ENCODE assay signal across 14 cellular contexts in the genomic region with DNA sequence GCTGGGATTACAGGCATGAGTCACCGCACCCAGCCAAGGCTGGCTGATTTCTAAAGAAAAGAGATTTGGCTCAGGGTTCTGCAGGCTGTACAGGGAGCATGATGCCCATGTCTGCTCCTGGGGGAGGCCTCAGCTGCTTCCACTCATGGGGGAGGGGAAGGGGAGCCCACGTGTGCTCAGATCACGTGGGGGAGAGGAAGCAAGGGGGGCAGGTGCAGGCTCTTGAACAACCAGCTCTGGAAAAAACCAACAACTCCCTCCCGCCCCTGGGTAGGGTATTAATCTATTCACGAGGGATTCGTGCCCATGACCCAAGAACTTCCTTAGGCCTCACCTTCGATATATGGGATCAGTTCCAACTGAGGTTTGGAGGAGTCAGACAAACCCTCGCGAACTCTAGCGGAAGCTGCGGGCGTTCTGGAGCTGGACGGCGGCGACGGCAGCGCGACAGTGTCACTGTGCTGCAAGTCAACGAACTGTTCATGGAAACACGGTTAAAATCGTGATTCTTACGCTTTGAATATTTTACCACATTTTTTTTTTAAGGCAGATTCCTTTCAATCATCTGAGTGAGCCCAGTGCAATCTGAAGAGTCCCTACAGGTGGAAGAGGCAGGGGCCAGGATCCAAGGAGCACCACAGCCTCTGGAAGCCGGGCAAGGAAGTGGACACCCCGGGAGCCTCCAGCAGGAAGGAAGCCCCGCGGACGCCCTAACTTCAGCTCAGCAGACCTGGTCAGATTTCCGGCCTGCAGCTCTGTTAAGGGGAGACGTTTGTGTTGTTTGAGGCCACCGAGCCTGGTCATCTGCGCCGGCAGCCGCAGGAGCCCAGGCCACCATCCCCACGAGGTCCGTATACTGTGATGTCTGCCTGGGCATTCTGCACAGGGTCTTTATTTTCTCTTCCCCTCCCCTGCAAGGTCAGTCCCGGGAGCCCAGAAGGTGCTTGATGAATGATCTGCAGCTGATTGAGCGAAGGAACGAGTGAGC. TPM values are rescaled to one million over a fixed set of nuclear protein-coding genes. Genes with fewer than 3 reads are reported as not detected.
DNase-seq lines count a peak whose midpoint lies in the region; ATAC-seq and TF ChIP-seq lines count a peak whose summit lies in the region.
"Had no signal": no experiment of that assay in that cellular context is flagged by ENCODE, and none has a peak within 500 bp of the region (broad histone marks: within the 10 kb centered on the region; RNA-seq: fewer than 3 reads in every experiment).

No MANE protein-coding gene starts in this region.

- H3K9ac ChIP-seq in BLaER1 treated with 17β-estradiol and CSF1 and Interleukin-3, amounts not matched to agents 10 nM and 100 nM, result no peak overlapping the region

- POLR2A ChIA-PET in Panc1 (lab: Charles Lee), result no interaction called here

- H2AFZ ChIP-seq in GM23338, result no peak overlapping the region

- in situ Hi-C loops in Panc1 (cut with HindIII; ENCODE audit: low pct_unique_long_range_greater_than_20kb, low sequenced_read_pairs), result no loop called here

- TF ChIP-seq CTCF in GM23338 (conservative IDR thresholded peaks at IDR 0.05; ENCODE audit: low read depth in 2 of 2), result no peak
- TF ChIP-seq CTCF in Panc1 (IDR thresholded peaks at IDR 0.05), result no peak

- H3K4me1 Mint-ChIP-seq in GM23338, result peaks cover 14% of the 10 kb centered on the region
- no peaks in the 10 kb centered on the region for H3K4me1 Mint-ChIP-seq in natural killer cell treated with Interleukin-12 subunit alpha and Interleukin-12 subunit beta and Interleukin-15 and Interleukin-18, amount 100 ng/mL, for 72 hours (ENCODE audit: low read depth in 2 of 2)

- peaks cover 11 to 16% (median 12%) of the 10 kb centered on the region in 11 experiments; a peak in 19 of 22 replicates for H3K9me3 ChIP-seq in BLaER1 treated with 17β-estradiol and CSF1 and Interleukin-3, amounts not matched to agents 10 nM and 100 nM (replicated peaks in 1 of 11)
- H3K9me3 ChIP-seq in Panc1 (ENCODE audit: control insufficient read depth, insufficient read depth, low read depth, low read length), result peaks cover 1% of the 10 kb centered on the region; the same call in 1 of the 2 replicates

- CTCF ChIA-PET in Panc1 (lab: Charles Lee), result interaction anchor here (0.7 kb wide), 1 partner anchor 16 kb away, joined by 3 read pairs; no protein-coding TSS in a partner anchor

- H3K36me3 Mint-ChIP-seq in GM23338 (ENCODE audit: low read depth), result peaks cover 25% of the 10 kb centered on the region
- peaks cover 2% of the 10 kb centered on the region for H3K36me3 Mint-ChIP-seq in natural killer cell treated with Interleukin-12 subunit alpha and Interleukin-12 subunit beta and Interleukin-15 and Interleukin-18, amount 100 ng/mL, for 72 hours

- intact Hi-C loops in Panc1 (cut with micrococcal nuclease; ENCODE audit: unreplicated experiment), result no loop called here

- no peaks in the 10 kb centered on the region for H3K79me2 ChIP-seq in GM23338 (replicated peaks; ENCODE audit: insufficient read depth)

- H3K4me3 Mint-ChIP-seq in GM23338, result no peak overlapping the region
- H3K4me3 Mint-ChIP-seq in natural killer cell treated with Interleukin-12 subunit alpha and Interleukin-12 subunit beta and Interleukin-15 and Interleukin-18, amount 100 ng/mL, for 72 hours, result no peak overlapping the region

- ATAC-seq in GM23338, result peak; percentile 56
- peak; percentile 44 for ATAC-seq in Panc1
- ATAC-seq in natural killer cell treated with Interleukin-12 subunit alpha and Interleukin-12 subunit beta and Interleukin-15 and Interleukin-18, amount 100 ng/mL, for 72 hours, result no peak
- ATAC-seq in GM18909 (IDR thresholded peaks at IDR 0.05; ENCODE audit: poor library complexity, unreplicated experiment), result no peak
- ATAC-seq: Right ventricle myocardium inferior had no signal

- H3K9me3 Mint-ChIP-seq in GM23338, result peaks cover 3% of the 10 kb centered on the region; the same call in 2 of the 3 replicates
- peaks cover 4% of the 10 kb centered on the region for H3K9me3 Mint-ChIP-seq in natural killer cell treated with Interleukin-12 subunit alpha and Interleukin-12 subunit beta and Interleukin-15 and Interleukin-18, amount 100 ng/mL, for 72 hours

- peaks cover 11% of the 10 kb centered on the region for H3K27me3 Mint-ChIP-seq in GM23338 (ENCODE audit: insufficient read depth, low read depth, poor library complexity)
- H3K27me3 Mint-ChIP-seq in natural killer cell treated with Interleukin-12 subunit alpha and Interleukin-12 subunit beta and Interleukin-15 and Interleukin-18, amount 100 ng/mL, for 72 hours, result peaks cover 36 to 51% of the 10 kb centered on the region in 2 donors

- 0 out of 2 replicates have a peak overlapping the region, but pooled peaks have one; percentile 21 for H3K27ac Mint-ChIP-seq in GM23338
- H3K27ac Mint-ChIP-seq in natural killer cell treated with Interleukin-12 subunit alpha and Interleukin-12 subunit beta and Interleukin-15 and Interleukin-18, amount 100 ng/mL, for 72 hours, result no peak overlapping the region

- BruUV-seq in Panc1 (replicated peaks; lab: Mats Ljungman, UMichigan), result no TSS peak

- peaks cover 0 to 7% (median 0%) of the 10 kb centered on the region in 11 experiments; a peak in 2 of 22 replicates for H4K20me1 ChIP-seq in BLaER1 treated with 17β-estradiol and CSF1 and Interleukin-3, amounts not matched to agents 10 nM and 100 nM
- H4K20me1 ChIP-seq in GM23338 (replicated peaks; ENCODE audit: insufficient read depth), result no peaks in the 10 kb centered on the region

- no peak overlapping the region for H3K27ac ChIP-seq in BLaER1 treated with 17β-estradiol and CSF1 and Interleukin-3, amounts not matched to agents 10 nM and 100 nM
- H3K27ac ChIP-seq in GM23338 (ENCODE audit: low read depth) (no peak overlapping the region), Panc1 (ENCODE audit: low read length) (no peak overlapping the region)

- peaks cover 0 to 31% (median 0%) of the 10 kb centered on the region in 11 experiments; a peak in 5 of 22 replicates for H3K27me3 ChIP-seq in BLaER1 treated with 17β-estradiol and CSF1 and Interleukin-3, amounts not matched to agents 10 nM and 100 nM
- H3K27me3 ChIP-seq in GM23338 (ENCODE audit: insufficient read depth) (no peaks in the 10 kb centered on the region), Panc1 (ENCODE audit: control insufficient read depth, insufficient read depth, low read length) (no peaks in the 10 kb centered on the region)

- H3F3A ChIP-seq in GM23338 (replicated peaks; ENCODE audit: low read depth), result no peaks in the 10 kb centered on the region

- H3K9me2 ChIP-seq in GM23338 (ENCODE audit: insufficient read depth), result no peaks in the 10 kb centered on the region

- peak overlapping the region; percentile 18 to 78 (median 57); a peak in 20 of 22 replicates for H3K4me2 ChIP-seq in BLaER1 treated with 17β-estradiol and CSF1 and Interleukin-3, amounts not matched to agents 10 nM and 100 nM
- H3K4me2 ChIP-seq in GM23338, result no peak overlapping the region

- H3K4me1 ChIP-seq in BLaER1 treated with 17β-estradiol and CSF1 and Interleukin-3, amounts not matched to agents 10 nM and 100 nM, result peaks cover 24 to 45% (median 33%) of the 10 kb centered on the region in 10 experiments
- peaks cover 8% of the 10 kb centered on the region; the same call in 1 of the 2 replicates for H3K4me1 ChIP-seq in GM23338 (ENCODE audit: insufficient read depth)
- H3K4me1 ChIP-seq in Panc1 (ENCODE audit: control insufficient read depth, insufficient read depth, low read length), result no peaks in the 10 kb centered on the region

- no peaks in the 10 kb centered on the region for H3K36me3 ChIP-seq in BLaER1 treated with 17β-estradiol and CSF1 and Interleukin-3, amounts not matched to agents 10 nM and 100 nM
- no peaks in the 10 kb centered on the region for H3K36me3 ChIP-seq in GM23338 (ENCODE audit: insufficient read depth)
- H3K36me3 ChIP-seq in Panc1 (ENCODE audit: control insufficient read depth, insufficient read depth, low read length), result no peaks in the 10 kb centered on the region

- no peak for DNase-seq in GM23338 (ENCODE audit: low spot score)
- no peak for DNase-seq in Panc1 (ENCODE audit: low read depth, low spot score)
- DNase-seq in myocyte (ENCODE audit: low read depth), result peak; percentile 9
- no peak for DNase-seq in natural killer cell treated with Interleukin-12 subunit alpha and Interleukin-12 subunit beta and Interleukin-15 and Interleukin-18, amount 100 ng/mL, for 72 hours (ENCODE audit: low spot score)
- no peak for DNase-seq in AML-193 (lab: John Stamatoyannopoulos, UW)
- no peak for DNase-seq in NCI-H2227 treated with DMSO at 0.1 percent for 48 hours (lab: John Stamatoyannopoulos, UW)
- DNase-seq: C1 segment of cervical spinal cord, COR-L47, Kasumi-1, NCI-H2029 treated with DMSO at 0.1 percent for 48 hours, NCI-H526 had no signal

- H3K4me3 ChIP-seq in BLaER1 treated with 17β-estradiol and CSF1 and Interleukin-3, amounts not matched to agents 10 nM and 100 nM, result no peak overlapping the region
- H3K4me3 ChIP-seq in GM23338 (no peak overlapping the region), Panc1 (ENCODE audit: low read depth in 2 of 2, low read length in 2 of 2) (no peak overlapping the region)

RNA-seq across cellular contexts. Expression of a gene that starts 45.0 kb away (rescaled TPM):
- total RNA-seq in GM23338 (2014; rRNA removed; shearing (Covaris generic)), result 327 and 343 TPM in 2 replicates
- 148 and 163 TPM in 2 replicates for polyA plus RNA-seq in GM23338 (2016; fragmentation: Nextera tagmentation; extraction: Ambion mirVana)
- 503 TPM for total RNA-seq in Panc1 (2021; ENCODE audit: unreplicated experiment)
- polyA plus RNA-seq in Panc1 (2012; ENCODE audit: insufficient read length), result 500 TPM
- 197 and 201 TPM in 2 replicates for total RNA-seq in myocyte
- polyA plus RNA-seq in myocyte (2012), result 226 TPM
- 1 to 10 TPM; 1.8 to 2.6 TPM for total RNA-seq in natural killer cell treated with Interleukin-12 subunit alpha and Interleukin-12 subunit beta and Interleukin-15 and Interleukin-18, amount 100 ng/mL, for 72 hours

Comparison
In these comparisons a context has a peak if more than half of its experiments do, and no peak if none do; other contexts are left out.
1. ATAC-seq: peak in GM23338 (single experiment) and Panc1 (single experiment); none in natural killer cell treated with Interleukin-12 subunit alpha and Interleukin-12 subunit beta and Interleukin-15 and Interleukin-18, amount 100 ng/mL, for 72 hours (0 of 2) and GM18909 (single experiment).
2. RNA of a gene that starts 45.0 kb away (total RNA-seq): 503 TPM in Panc1 (single experiment), 327 to 343 TPM in GM23338 and 197 to 201 TPM in myocyte; 1.8 to 2.6 TPM in natural killer cell treated with Interleukin-12 subunit alpha and Interleukin-12 subunit beta and Interleukin-15 and Interleukin-18, amount 100 ng/mL, for 72 hours; every median in the first group is over 10 times any median in the second.